Comparison of ENCODE assay signal across 13 cellular contexts in the genomic region with DNA sequence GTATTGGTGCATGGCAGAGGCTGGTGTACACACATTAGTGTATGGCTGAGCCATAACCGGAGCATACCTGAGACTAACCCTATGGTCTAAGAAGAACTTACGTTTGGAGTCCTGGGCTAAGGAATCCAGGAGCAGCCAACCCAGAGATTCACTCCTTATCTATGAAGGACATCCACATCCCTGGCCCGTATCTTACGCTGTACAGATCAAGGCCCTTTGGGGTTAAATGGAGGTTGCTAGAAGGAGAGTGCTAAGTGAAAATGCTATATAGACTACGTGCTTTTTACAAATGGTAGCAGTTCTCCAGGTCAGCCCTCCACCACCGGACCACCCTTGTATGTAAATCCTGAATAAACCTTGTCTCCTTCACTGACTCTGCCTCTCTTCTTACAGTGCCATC. TPM values are rescaled to one million over a fixed set of nuclear protein-coding genes. Genes with fewer than 3 reads are reported as not detected.
DNase-seq lines count a peak whose midpoint lies in the region; ATAC-seq, FAIRE-seq and TF ChIP-seq lines count a peak whose summit lies in the region.
"Had no signal": no experiment of that assay in that cellular context is flagged by ENCODE, and none has a peak within 500 bp of the region (broad histone marks: within the 10 kb centered on the region; RNA-seq: fewer than 3 reads in every experiment).

No MANE protein-coding gene starts in this region.

- intact Hi-C loops in K562 (cut with micrococcal nuclease), result loop anchor here (10.0 kb wide), 1 partner anchor 196 kb away; the partner anchor contains the start of genes CKAP2 and VPS36

- in situ Hi-C loops in K562 (cut with MboI), result no loop called here

- no peaks in the 10 kb centered on the region for H3K9me3 ChIP-seq in HUES6 (ENCODE audit: control insufficient read depth, insufficient read depth, low read depth, low read length)
- H3K9me3 ChIP-seq in K562 (replicated peaks; ENCODE audit: control insufficient read depth, insufficient read depth, low read depth, low read length), result no peaks in the 10 kb centered on the region

- peaks cover 2% of the 10 kb centered on the region; the same call in 1 of the 2 replicates for H3K4me1 ChIP-seq in HUES6 (ENCODE audit: control insufficient read depth, insufficient read depth, low read length)
- H3K4me1 ChIP-seq in K562 (replicated peaks in 1 of 2; ENCODE audit: control insufficient read depth in 2 of 2, insufficient read depth in 2 of 2, low read length in 2 of 2), result peaks cover 0 to 5% of the 10 kb centered on the region in 2 experiments; a peak in 1 of 5 replicates

- H3K36me3 Mint-ChIP-seq in memory B cell, result peaks cover 2% of the 10 kb centered on the region

- no peaks in the 10 kb centered on the region for H3K27me3 Mint-ChIP-seq in memory B cell
- H3K27me3 Mint-ChIP-seq: activated naive CD8-positive, alpha-beta T cell had no signal

- H3K4me3 ChIP-seq in AG10803 (ENCODE audit: low read length), result peak overlapping the region; percentile 94
- H3K4me3 ChIP-seq in HUES6 (ENCODE audit: low read depth, low read length), result peak overlapping the region; percentile 80
- peak overlapping the region; percentile 66 for H3K4me3 ChIP-seq in K562

- H3K9me1 ChIP-seq in K562 (ENCODE audit: control insufficient read depth, insufficient read depth, low read length), result no peaks in the 10 kb centered on the region

- 2% methylated on average over 6 of the region's 6 CpGs for WGBS in K562 (ENCODE audit: insufficient coverage, low coverage, missing lambda C conversion rate)

- H2AFZ ChIP-seq in K562 (ENCODE audit: low read depth, low read length), result no peak overlapping the region

- ATAC-seq in K562 (peak; percentile 9), memory B cell (ENCODE audit: low read depth) (no peak)
- ATAC-seq: sciatic nerve; stimulated activated naive CD8-positive, alpha-beta T cell treated with anti-CD3 and anti-CD28 coated beads, Interleukin-15, Interleukin-2, amounts not matched to agents 100 U/mL and 50 U/mL, for 24 hours had no signal

- H3K27me3 ChIP-seq in HUES6 (ENCODE audit: control insufficient read depth, insufficient read depth, low read length) (no peaks in the 10 kb centered on the region), K562 (ENCODE audit: control insufficient read depth in 2 of 2, insufficient read depth in 2 of 2, low read length in 2 of 2) (no peaks in the 10 kb centered on the region)

- POLR2A ChIA-PET in K562 (lab: Yijun Ruan, JAX), result no interaction called here
- POLR2A ChIA-PET in HEK293T (lab: Yijun Ruan, JAX), result no interaction called here

- no peak for TF ChIP-seq RAD21 in K562 (CRISPR knock-in tag; conservative IDR thresholded peaks at IDR 0.05 in 1 of 2, IDR thresholded peaks at IDR 0.05 in 1 of 2)

- CTCF ChIA-PET in K562 (lab: Yijun Ruan, JAX; ENCODE audit: low intra/inter-chr PET ratio), result no interaction called here
- CTCF ChIA-PET in HEK293T (lab: Yijun Ruan, JAX), result no interaction called here

- H3K9me3 Mint-ChIP-seq in memory B cell, result no peaks in the 10 kb centered on the region

- BruUV-seq in K562 (replicated peaks; lab: Mats Ljungman, UMichigan), result no TSS peak

- H3K27ac Mint-ChIP-seq in memory B cell, result no peak overlapping the region
- H3K27ac Mint-ChIP-seq: activated naive CD8-positive, alpha-beta T cell had no signal

- peak overlapping the region; percentile 52 for H3K4me3 Mint-ChIP-seq in memory B cell
- H3K4me3 Mint-ChIP-seq: activated naive CD8-positive, alpha-beta T cell had no signal

- TF ChIP-seq CTCF in AG10803 (conservative IDR thresholded peaks at IDR 0.05; ENCODE audit: low read length) (no peak), K562 (IDR thresholded peaks at IDR 0.05 in 2 of 3, conservative IDR thresholded peaks at IDR 0.05 in 1 of 3; ENCODE audit: insufficient read depth in 2 of 3, low read depth in 1 of 3, low read length in 3 of 3) (no peak)

- DNase-seq in AG10803 (ENCODE audit: low read depth), result no peak
- peak; percentile 17 to 66 (median 38) for DNase-seq in K562 (ENCODE audit: extremely low read depth in 1 of 4, low spot score in 3 of 4)
- no peak for DNase-seq in memory B cell (ENCODE audit: low spot score in 2 of 2)
- DNase-seq in pons (ENCODE audit: low spot score), result no peak
- no peak for DNase-seq in middle frontal gyrus (ENCODE audit: extremely low spot score, low spot score)
- DNase-seq in T-helper 9 cell, result no peak
- no peak for DNase-seq in HEK293T (ENCODE audit: extremely low spot score)
- DNase-seq: NCI-H446 treated with DMSO at 0.1 percent for 48 hours; stimulated activated naive CD8-positive, alpha-beta T cell treated with anti-CD3 and anti-CD28 coated beads, Interleukin-15, Interleukin-2, amounts not matched to agents 100 U/mL and 50 U/mL, for 24 hours had no signal

- no peak for TF ChIP-seq POLR2A in K562 (conservative IDR thresholded peaks at IDR 0.05)

- no peaks in the 10 kb centered on the region for H4K20me1 ChIP-seq in K562 (replicated peaks; ENCODE audit: control insufficient read depth, insufficient read depth, low read length)

- peaks cover 20% of the 10 kb centered on the region for H3K36me3 ChIP-seq in HUES6 (ENCODE audit: control insufficient read depth, insufficient read depth, low read length)
- peaks cover 27% of the 10 kb centered on the region; the same call in 2 of the 3 replicates for H3K36me3 ChIP-seq in K562 (ENCODE audit: control insufficient read depth, insufficient read depth, low read length)

- no peak overlapping the region for H3K27ac ChIP-seq in HUES6 (ENCODE audit: low read depth, low read length)
- peak overlapping the region; percentile 92 for H3K27ac ChIP-seq in K562 (ENCODE audit: extremely low read depth, low read depth, low read length)

- H3K79me2 ChIP-seq in K562 (ENCODE audit: control insufficient read depth, insufficient read depth, low read length), result peaks cover 52% of the 10 kb centered on the region

- H3K9ac ChIP-seq in HUES6 (ENCODE audit: low read length), result peak overlapping the region; percentile 97
- peak overlapping the region; percentile 66 to 85; a peak in 3 of 4 replicates for H3K9ac ChIP-seq in K562 (ENCODE audit: insufficient read depth in 1 of 2, low read depth in 2 of 2, low read length in 2 of 2)

- peak; percentile 42 for FAIRE-seq in K562 (lab: Jason Lieb, UNC)
- FAIRE-seq: TTC549 had no signal

- H3K4me2 ChIP-seq in K562 (ENCODE audit: insufficient read depth, low read length), result peak overlapping the region; percentile 80

- H3K4me1 Mint-ChIP-seq in memory B cell, result peaks cover 9% of the 10 kb centered on the region

- TF ChIP-seq EP300 in K562 (IDR thresholded peaks at IDR 0.05; ENCODE audit: low read length), result no peak

TF ChIP-seq in K562, 482 proteins besides CTCF, POLR2A, EP300 and RAD21 (continues in another document):
- TF ChIP-seq TCF7 (IDR thresholded peaks at IDR 0.05; ENCODE audit: borderline replicate concordance), result no peak

TF ChIP-seq in HEK293T, 16 proteins besides CTCF, POLR2A, EP300 and RAD21 (continues in another document):
- TF ChIP-seq ZNF384 (IDR thresholded peaks at IDR 0.05), result no peak
- no peak for TF ChIP-seq NFRKB (IDR thresholded peaks at IDR 0.05)
- TF ChIP-seq BHLHE40 (IDR thresholded peaks at IDR 0.05; ENCODE audit: borderline replicate concordance), result no peak
- TF ChIP-seq SP1 (IDR thresholded peaks at IDR 0.05), result no peak
- no peak for TF ChIP-seq ELF4 (IDR thresholded peaks at IDR 0.05)
- TF ChIP-seq FOXM1 (IDR thresholded peaks at IDR 0.05; ENCODE audit: borderline replicate concordance), result no peak
- no peak for TF ChIP-seq SUZ12 (IDR thresholded peaks at IDR 0.05)

RNA-seq across cellular contexts. Expression of gene SUGT1, which starts 1.9 kb away (rescaled TPM):
- 10.0 and 22.1 TPM in 2 replicates for total RNA-seq in K562 (2011; cell fraction: chromatin; rRNA removed; ENCODE audit: low replicate concordance)
- 9.3 and 10.8 TPM in 2 replicates for total RNA-seq in K562 (2011; cell fraction: nucleolus; rRNA removed)
- total RNA-seq in K562 (2011; cell fraction: nucleoplasm; rRNA removed), result 16.1 and 26.0 TPM in 2 replicates
- total RNA-seq in K562 (2014; rRNA removed) (38.1 and 42.7 TPM in 2 replicates), K562 (2014; rRNA removed; fragmentation: Illumina TruSeq; extraction: Trizol) (67.1 and 67.6 TPM in 2 replicates), K562 (2015; rRNA removed; fragmentation: Illumina TruSeq; extraction: Trizol) (47.1 and 53.8 TPM in 2 replicates), K562 (2021) (44.8 and 51.4 TPM in 2 replicates)
- polyA plus RNA-seq in K562 (2011; rRNA removed) (29.2 and 44.7 TPM in 2 replicates), K562 (2014; fragmentation: Illumina TruSeq; extraction: Trizol) (57.1 and 59.1 TPM in 2 replicates), K562 (2014; fragmentation: Nextera tagmentation; extraction: Ambion mirVana) (10 to 100 TPM; 59.0 to 60.4 TPM), K562 (2014; rRNA removed) (50.6 and 55.7 TPM in 2 replicates)
- 12.2 and 14.0 TPM in 2 replicates for polyA plus RNA-seq in K562 (2011; cell fraction: cytosol; rRNA removed)
- polyA plus RNA-seq in K562 (2011; cell fraction: nucleus; rRNA removed), result 9.3 and 9.9 TPM in 2 replicates
- polyA plus RNA-seq in K562 (2012), result 35.3 and 59.1 TPM in 2 replicates
- polyA minus RNA-seq in K562 (2011; rRNA and poly(A)+ RNA removed), result 33.2 and 34.6 TPM in 2 replicates
- 8.1 and 12.7 TPM in 2 replicates for polyA minus RNA-seq in K562 (2011; cell fraction: cytosol; rRNA and poly(A)+ RNA removed)
- 14.5 and 17.7 TPM in 2 replicates for polyA minus RNA-seq in K562 (2011; cell fraction: nucleus; rRNA and poly(A)+ RNA removed)

RNA-seq across cellular contexts. Expression of gene HNRNPA1L2, which starts 8.5 kb away (rescaled TPM):
- total RNA-seq in K562 (2011; cell fraction: chromatin; rRNA removed; ENCODE audit: low replicate concordance), result 2.5 and 8.5 TPM in 2 replicates
- 0.83 and 2.2 TPM in 2 replicates for total RNA-seq in K562 (2011; cell fraction: nucleolus; rRNA removed)
- total RNA-seq in K562 (2011; cell fraction: nucleoplasm; rRNA removed), result 3.5 and 4.4 TPM in 2 replicates
- total RNA-seq in K562 (2014; rRNA removed) (3.7 and 4.1 TPM in 2 replicates), K562 (2014; rRNA removed; fragmentation: Illumina TruSeq; extraction: Trizol) (6.8 and 8.5 TPM in 2 replicates), K562 (2015; rRNA removed; fragmentation: Illumina TruSeq; extraction: Trizol) (4.7 and 5.7 TPM in 2 replicates), K562 (2021) (5.3 and 5.5 TPM in 2 replicates)
- polyA plus RNA-seq in K562 (2011; rRNA removed) (5.0 and 7.6 TPM in 2 replicates), K562 (2014; fragmentation: Illumina TruSeq; extraction: Trizol) (9.0 and 10.1 TPM in 2 replicates), K562 (2014; fragmentation: Nextera tagmentation; extraction: Ambion mirVana) (1 to 10 TPM; 4.6 to 9.2 TPM), K562 (2014; rRNA removed) (10.6 and 10.8 TPM in 2 replicates)
- polyA plus RNA-seq in K562 (2011; cell fraction: cytosol; rRNA removed), result 1.1 and 3.2 TPM in 2 replicates
- polyA plus RNA-seq in K562 (2011; cell fraction: nucleus; rRNA removed), result 4.0 and 6.2 TPM in 2 replicates
- polyA plus RNA-seq in K562 (2012), result 11.9 and 12.8 TPM in 2 replicates
- 13.5 and 16.2 TPM in 2 replicates for polyA minus RNA-seq in K562 (2011; rRNA and poly(A)+ RNA removed)
- 1.5 and 2.2 TPM in 2 replicates for polyA minus RNA-seq in K562 (2011; cell fraction: cytosol; rRNA and poly(A)+ RNA removed)
- 2.8 and 5.3 TPM in 2 replicates for polyA minus RNA-seq in K562 (2011; cell fraction: nucleus; rRNA and poly(A)+ RNA removed)

Comparison
In these comparisons a context has a peak if more than half of its experiments do, and no peak if none do; other contexts are left out.
1. DNase-seq: peak in K562 (4 of 4); none in AG10803 (single experiment), memory B cell (0 of 2), pons (single experiment), middle frontal gyrus (single experiment), T-helper 9 cell (single experiment) and HEK293T (single experiment).
2. Peak in every context shown above with its lines, with median percentiles within 50 percentile points of each other: H3K4me3 ChIP-seq.